ENCODE assay signal across 12 cellular contexts in the genomic region with DNA sequence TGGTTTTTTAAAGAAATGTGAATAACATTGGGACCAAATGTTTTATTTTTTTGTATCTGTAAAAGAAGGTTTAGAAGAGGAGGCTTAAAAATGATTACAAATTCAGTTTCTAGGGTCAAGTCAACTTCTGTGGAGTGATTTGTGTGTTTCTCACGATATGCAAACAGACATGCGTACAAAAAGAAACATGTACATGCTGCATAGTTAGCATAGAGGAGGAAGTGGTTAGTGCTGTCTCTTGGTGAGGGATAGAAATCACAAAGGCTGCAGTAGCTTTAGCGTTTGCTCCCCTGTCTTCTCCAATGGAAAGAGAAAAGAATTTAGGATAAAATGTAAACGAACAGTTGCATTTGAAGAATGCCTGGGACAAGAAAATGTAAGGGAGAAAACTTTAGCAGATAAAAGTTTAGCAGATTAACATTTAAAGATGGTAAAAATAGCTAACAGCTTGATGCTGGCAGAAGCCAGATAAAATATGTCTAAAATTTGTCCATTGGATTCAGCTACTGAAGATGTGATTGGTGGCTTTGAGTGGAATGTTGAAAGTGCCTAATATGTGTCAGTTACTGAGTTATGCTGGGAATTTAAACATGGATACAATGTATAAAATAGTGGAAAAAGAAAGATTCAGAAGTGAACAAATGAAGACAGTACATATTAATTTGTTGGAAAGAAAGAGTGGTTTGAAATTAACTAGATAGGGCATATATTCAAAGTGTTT. TPM values are rescaled to one million over a fixed set of nuclear protein-coding genes. Genes with fewer than 3 reads are reported as not detected.
A peak's percentile ranks its signal among the peaks of the same experiment; 100 is the strongest.
DNase-seq lines count a peak whose midpoint lies in the region; ATAC-seq lines count a peak whose summit lies in the region.
"Had no signal": no experiment of that assay in that cellular context is flagged by ENCODE, and none has a peak within 500 bp of the region (broad histone marks: within the 10 kb centered on the region; RNA-seq: fewer than 3 reads in every experiment).

No MANE protein-coding gene starts in this region.

- H3K9me3 Mint-ChIP-seq in effector memory CD8-positive, alpha-beta T cell, result no peaks in the 10 kb centered on the region
- H3K9me3 Mint-ChIP-seq: nephron had no signal

- intact Hi-C loops in left colon (cut with DNase I, micrococcal nuclease), result no loop called here

- peaks cover 25 to 35% of the 10 kb centered on the region in 2 donors for H3K4me1 Mint-ChIP-seq in effector memory CD8-positive, alpha-beta T cell (ENCODE audit: low read depth in 2 of 2)
- H3K4me1 Mint-ChIP-seq: nephron had no signal

- peak overlapping the region; percentile 42 to 58 for H3K4me3 Mint-ChIP-seq in effector memory CD8-positive, alpha-beta T cell
- H3K4me3 Mint-ChIP-seq: nephron had no signal

- H3K27ac Mint-ChIP-seq in effector memory CD8-positive, alpha-beta T cell, result peak overlapping the region; percentile 49 to 86
- H3K27ac Mint-ChIP-seq: nephron had no signal

- no peaks in the 10 kb centered on the region for H3K27me3 Mint-ChIP-seq in effector memory CD8-positive, alpha-beta T cell

- peaks cover 32% of the 10 kb centered on the region for H3K36me3 Mint-ChIP-seq in effector memory CD8-positive, alpha-beta T cell (ENCODE audit: insufficient read depth)

- DNase-seq in EH (ENCODE audit: low read depth) (peak; percentile 57), GM19240 (ENCODE audit: insufficient read length, low spot score) (peak; percentile 8), Kasumi-1 (lab: John Stamatoyannopoulos, UW) (peak; percentile 66 to 67), NCI-H345 (lab: John Stamatoyannopoulos, UW) (no peak), NCI-H2171 (lab: John Stamatoyannopoulos, UW) (no peak), left colon (no peak)
- DNase-seq in effector memory CD8-positive, alpha-beta T cell, result no peak
- DNase-seq: DMS79, gastrocnemius medialis, Peyer's patch had no signal

- ATAC-seq in effector memory CD8-positive, alpha-beta T cell (replicated peaks), result peak; percentile 88
- ATAC-seq in GM18502 (IDR thresholded peaks at IDR 0.05; ENCODE audit: poor library complexity, unreplicated experiment), result no peak
- no peak for ATAC-seq in left colon
- ATAC-seq: gastrocnemius medialis had no signal

RNA-seq across cellular contexts. Expression of a gene that starts 44.9 kb away (rescaled TPM):
- 10 to 100 TPM; 19.8 to 22.9 TPM for total RNA-seq in left colon

Comparison
In these comparisons a context has a peak if more than half of its experiments do, and no peak if none do; other contexts are left out.
1. DNase-seq: peak in EH (single experiment), GM19240 (single experiment) and Kasumi-1 (2 of 2); none in effector memory CD8-positive, alpha-beta T cell (0 of 3), NCI-H345 (single experiment), NCI-H2171 (single experiment) and left colon (0 of 2).